Comparison of ENCODE assay signal across 1 cellular context in the genomic region with DNA sequence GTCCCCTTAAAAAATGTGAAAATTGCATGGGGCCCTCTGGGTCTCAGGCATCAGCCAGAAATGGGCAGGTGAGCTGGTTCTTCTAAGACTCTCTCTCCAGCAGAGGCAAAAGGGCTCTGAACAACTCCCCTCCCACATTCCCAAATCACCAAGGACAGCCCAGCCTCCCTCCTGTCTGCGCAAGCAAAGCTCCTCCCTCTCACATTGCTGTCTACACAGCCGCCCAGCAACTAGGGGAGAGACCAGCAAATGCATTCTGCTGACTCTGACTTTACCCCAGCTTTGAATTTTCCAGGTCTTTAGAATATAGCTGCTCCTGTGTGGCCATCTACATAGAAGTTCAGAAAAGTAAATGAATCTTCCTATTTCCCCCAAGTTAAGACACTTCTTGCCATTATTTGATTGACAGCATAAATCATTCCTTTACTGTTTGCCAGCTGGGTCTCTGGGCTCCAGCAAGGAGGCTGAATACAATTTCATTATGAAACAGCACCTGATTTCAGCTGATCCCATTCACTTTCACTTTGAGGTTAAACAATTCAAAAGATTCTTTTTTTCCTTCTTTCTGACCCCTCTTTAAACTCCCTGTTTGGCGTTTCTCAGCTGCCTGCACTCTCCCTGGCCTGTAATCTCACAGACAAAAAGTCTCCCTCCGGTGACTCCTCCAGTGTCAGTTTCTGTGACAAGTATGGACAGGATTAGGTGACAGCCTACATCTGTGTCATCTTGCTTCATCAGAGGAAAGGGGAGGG.
TF ChIP-seq lines count a peak whose summit lies in the region.

No MANE protein-coding gene starts in this region.

TF ChIP-seq in GM23338, 12 proteins besides CTCF, POLR2A, EP300 and RAD21 (continued from another document):
- TF ChIP-seq, protein P1, sequence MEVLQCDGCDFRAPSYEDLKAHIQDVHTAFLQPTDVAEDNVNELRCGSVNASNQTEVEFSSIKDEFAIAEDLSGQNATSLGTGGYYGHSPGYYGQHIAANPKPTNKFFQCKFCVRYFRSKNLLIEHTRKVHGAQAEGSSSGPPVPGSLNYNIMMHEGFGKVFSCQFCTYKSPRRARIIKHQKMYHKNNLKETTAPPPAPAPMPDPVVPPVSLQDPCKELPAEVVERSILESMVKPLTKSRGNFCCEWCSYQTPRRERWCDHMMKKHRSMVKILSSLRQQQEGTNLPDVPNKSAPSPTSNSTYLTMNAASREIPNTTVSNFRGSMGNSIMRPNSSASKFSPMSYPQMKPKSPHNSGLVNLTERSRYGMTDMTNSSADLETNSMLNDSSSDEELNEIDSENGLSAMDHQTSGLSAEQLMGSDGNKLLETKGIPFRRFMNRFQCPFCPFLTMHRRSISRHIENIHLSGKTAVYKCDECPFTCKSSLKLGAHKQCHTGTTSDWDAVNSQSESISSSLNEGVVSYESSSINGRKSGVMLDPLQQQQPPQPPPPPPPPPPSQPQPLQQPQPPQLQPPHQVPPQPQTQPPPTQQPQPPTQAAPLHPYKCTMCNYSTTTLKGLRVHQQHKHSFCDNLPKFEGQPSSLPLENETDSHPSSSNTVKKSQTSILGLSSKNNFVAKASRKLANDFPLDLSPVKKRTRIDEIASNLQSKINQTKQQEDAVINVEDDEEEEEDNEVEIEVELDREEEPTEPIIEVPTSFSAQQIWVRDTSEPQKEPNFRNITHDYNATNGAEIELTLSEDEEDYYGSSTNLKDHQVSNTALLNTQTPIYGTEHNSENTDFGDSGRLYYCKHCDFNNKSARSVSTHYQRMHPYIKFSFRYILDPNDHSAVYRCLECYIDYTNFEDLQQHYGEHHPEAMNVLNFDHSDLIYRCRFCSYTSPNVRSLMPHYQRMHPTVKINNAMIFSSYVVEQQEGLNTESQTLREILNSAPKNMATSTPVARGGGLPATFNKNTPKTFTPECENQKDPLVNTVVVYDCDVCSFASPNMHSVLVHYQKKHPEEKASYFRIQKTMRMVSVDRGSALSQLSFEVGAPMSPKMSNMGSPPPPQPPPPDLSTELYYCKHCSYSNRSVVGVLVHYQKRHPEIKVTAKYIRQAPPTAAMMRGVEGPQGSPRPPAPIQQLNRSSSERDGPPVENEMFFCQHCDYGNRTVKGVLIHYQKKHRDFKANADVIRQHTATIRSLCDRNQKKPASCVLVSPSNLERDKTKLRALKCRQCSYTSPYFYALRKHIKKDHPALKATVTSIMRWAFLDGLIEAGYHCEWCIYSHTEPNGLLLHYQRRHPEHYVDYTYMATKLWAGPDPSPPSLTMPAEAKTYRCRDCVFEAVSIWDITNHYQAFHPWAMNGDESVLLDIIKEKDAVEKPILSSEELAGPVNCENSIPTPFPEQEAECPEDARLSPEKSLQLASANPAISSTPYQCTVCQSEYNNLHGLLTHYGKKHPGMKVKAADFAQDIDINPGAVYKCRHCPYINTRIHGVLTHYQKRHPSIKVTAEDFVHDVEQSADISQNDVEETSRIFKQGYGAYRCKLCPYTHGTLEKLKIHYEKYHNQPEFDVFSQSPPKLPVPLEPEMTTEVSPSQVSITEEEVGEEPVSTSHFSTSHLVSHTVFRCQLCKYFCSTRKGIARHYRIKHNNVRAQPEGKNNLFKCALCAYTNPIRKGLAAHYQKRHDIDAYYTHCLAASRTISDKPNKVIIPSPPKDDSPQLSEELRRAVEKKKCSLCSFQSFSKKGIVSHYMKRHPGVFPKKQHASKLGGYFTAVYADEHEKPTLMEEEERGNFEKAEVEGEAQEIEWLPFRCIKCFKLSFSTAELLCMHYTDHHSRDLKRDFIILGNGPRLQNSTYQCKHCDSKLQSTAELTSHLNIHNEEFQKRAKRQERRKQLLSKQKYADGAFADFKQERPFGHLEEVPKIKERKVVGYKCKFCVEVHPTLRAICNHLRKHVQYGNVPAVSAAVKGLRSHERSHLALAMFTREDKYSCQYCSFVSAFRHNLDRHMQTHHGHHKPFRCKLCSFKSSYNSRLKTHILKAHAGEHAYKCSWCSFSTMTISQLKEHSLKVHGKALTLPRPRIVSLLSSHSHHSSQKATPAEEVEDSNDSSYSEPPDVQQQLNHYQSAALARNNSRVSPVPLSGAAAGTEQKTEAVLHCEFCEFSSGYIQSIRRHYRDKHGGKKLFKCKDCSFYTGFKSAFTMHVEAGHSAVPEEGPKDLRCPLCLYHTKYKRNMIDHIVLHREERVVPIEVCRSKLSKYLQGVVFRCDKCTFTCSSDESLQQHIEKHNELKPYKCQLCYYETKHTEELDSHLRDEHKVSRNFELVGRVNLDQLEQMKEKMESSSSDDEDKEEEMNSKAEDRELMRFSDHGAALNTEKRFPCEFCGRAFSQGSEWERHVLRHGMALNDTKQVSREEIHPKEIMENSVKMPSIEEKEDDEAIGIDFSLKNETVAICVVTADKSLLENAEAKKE (CRISPR knock-in tag; IDR thresholded peaks at IDR 0.05) = no peak; the same call in 1 of the 2 replicates
- no peak for TF ChIP-seq EZH2 (IDR thresholded peaks at IDR 0.05; ENCODE audit: low read depth, unreplicated experiment)
- TF ChIP-seq POLR2AphosphoS5 (IDR thresholded peaks at IDR 0.05; ENCODE audit: low read depth) = no peak
- TF ChIP-seq, protein P2, sequence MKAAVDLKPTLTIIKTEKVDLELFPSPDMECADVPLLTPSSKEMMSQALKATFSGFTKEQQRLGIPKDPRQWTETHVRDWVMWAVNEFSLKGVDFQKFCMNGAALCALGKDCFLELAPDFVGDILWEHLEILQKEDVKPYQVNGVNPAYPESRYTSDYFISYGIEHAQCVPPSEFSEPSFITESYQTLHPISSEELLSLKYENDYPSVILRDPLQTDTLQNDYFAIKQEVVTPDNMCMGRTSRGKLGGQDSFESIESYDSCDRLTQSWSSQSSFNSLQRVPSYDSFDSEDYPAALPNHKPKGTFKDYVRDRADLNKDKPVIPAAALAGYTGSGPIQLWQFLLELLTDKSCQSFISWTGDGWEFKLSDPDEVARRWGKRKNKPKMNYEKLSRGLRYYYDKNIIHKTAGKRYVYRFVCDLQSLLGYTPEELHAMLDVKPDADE (IDR thresholded peaks at IDR 0.05) = no peak
- TF ChIP-seq EZH2phosphoT487 (IDR thresholded peaks at IDR 0.05; ENCODE audit: unreplicated experiment) = no peak
- TF ChIP-seq ZNF331 (CRISPR knock-in tag; IDR thresholded peaks at IDR 0.05; ENCODE audit: low read depth) = no peak
